25 cellular contexts compared by ENCODE assay signal in the genomic region with DNA sequence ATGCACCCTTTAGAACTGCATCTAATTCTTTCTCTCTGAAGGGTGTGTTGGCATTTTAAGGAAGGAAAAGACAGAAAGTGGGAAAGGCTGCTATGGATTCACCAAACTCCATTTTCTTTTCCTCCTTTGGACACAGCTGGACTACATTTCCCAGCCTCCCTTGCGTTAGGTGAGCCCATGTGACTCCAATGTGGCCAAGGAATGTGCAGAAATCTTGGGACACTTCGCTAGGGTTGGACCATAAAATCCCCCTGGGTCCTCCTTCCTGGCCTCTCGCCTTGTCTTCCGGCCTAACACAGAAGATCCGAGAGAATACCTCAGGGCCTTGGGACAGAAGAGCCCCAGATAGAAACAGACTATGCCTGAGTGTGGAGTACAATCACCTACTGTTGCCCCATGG. TPM values are rescaled to one million over a fixed set of nuclear protein-coding genes. Genes with fewer than 3 reads are reported as not detected.
DNase-seq lines count a peak whose midpoint lies in the region; ATAC-seq and TF ChIP-seq lines count a peak whose summit lies in the region.
"Had no signal": no experiment of that assay in that cellular context is flagged by ENCODE, and none has a peak within 500 bp of the region (broad histone marks: within the 10 kb centered on the region; RNA-seq: fewer than 3 reads in every experiment).

No MANE protein-coding gene starts in this region.

- no peaks in the 10 kb centered on the region for H3K9me3 ChIP-seq in SK-N-SH
- H3K9me3 ChIP-seq: esophagus muscularis mucosa had no signal

- H4K20me1 ChIP-seq in GM23338 (replicated peaks; ENCODE audit: insufficient read depth) (no peaks in the 10 kb centered on the region), SK-N-SH (ENCODE audit: insufficient read depth) (no peaks in the 10 kb centered on the region)

- peaks cover 17% of the 10 kb centered on the region for H3K4me1 Mint-ChIP-seq in GM23338

- H3K9ac ChIP-seq in SK-N-SH, result no peak overlapping the region
- H3K9ac ChIP-seq: parathyroid adenoma had no signal

- H3K27me3 ChIP-seq in GM23338 (ENCODE audit: insufficient read depth) (no peaks in the 10 kb centered on the region), SK-N-SH (ENCODE audit: insufficient read depth) (no peaks in the 10 kb centered on the region)
- H3K27me3 ChIP-seq: esophagus muscularis mucosa had no signal

- H3K9me2 ChIP-seq in GM23338 (ENCODE audit: insufficient read depth) (peaks cover 6% of the 10 kb centered on the region; the same call in 1 of the 2 replicates), SK-N-SH (no peaks in the 10 kb centered on the region)

- H3K9me3 Mint-ChIP-seq in GM23338, result no peaks in the 10 kb centered on the region; the same call in 2 of the 3 replicates
- H3K9me3 Mint-ChIP-seq: activated CD4-positive, alpha-beta memory T cell treated with anti-CD3 and anti-CD28 coated beads, Interleukin-2, amount 10 ng/mL, durations not matched to agents 7 days and 5 days; activated naive CD4-positive, alpha-beta T cell treated with anti-CD3 and anti-CD28 coated beads for 36 hours; T-helper 1 cell treated with Interleukin-12 subunit alpha and Interleukin-12 subunit beta and Interleukin-4 antibody, amounts not matched to agents 30 μg/mL and 1 μg/mL, for 36 hours had no signal

- H2AFZ ChIP-seq in GM23338, result peak overlapping the region; percentile 61; the same call in 1 of the 2 replicates
- no peak overlapping the region for H2AFZ ChIP-seq in SK-N-SH (ENCODE audit: low read depth)
- H2AFZ ChIP-seq: parathyroid adenoma had no signal

- no peak for TF ChIP-seq RAD21 in SK-N-SH (IDR thresholded peaks at IDR 0.05; ENCODE audit: low read length)

- H3K27ac Mint-ChIP-seq in GM23338, result no peak overlapping the region
- H3K27ac Mint-ChIP-seq: activated CD4-positive, alpha-beta memory T cell treated with anti-CD3 and anti-CD28 coated beads, Interleukin-2, amount 10 ng/mL, durations not matched to agents 7 days and 5 days; activated naive CD4-positive, alpha-beta T cell treated with anti-CD3 and anti-CD28 coated beads for 36 hours; naive thymus-derived CD4-positive, alpha-beta T cell; stimulated activated memory B cell treated with anti-CD40 and anti-IgM and Interleukin-4, amounts not matched to agents 10 μg/mL and 1 μg/mL and 100 μg/mL, for 72 hours; T-helper 1 cell treated with Interleukin-12 subunit alpha and Interleukin-12 subunit beta and Interleukin-4 antibody, amounts not matched to agents 30 μg/mL and 1 μg/mL, for 36 hours had no signal

- TF ChIP-seq CTCF in GM23338 (conservative IDR thresholded peaks at IDR 0.05; ENCODE audit: low read depth in 2 of 2) (no peak), SK-N-SH (IDR thresholded peaks at IDR 0.05) (no peak)

- H3K4me3 Mint-ChIP-seq in GM23338, result no peak overlapping the region
- H3K4me3 Mint-ChIP-seq: activated CD4-positive, alpha-beta memory T cell treated with anti-CD3 and anti-CD28 coated beads, Interleukin-2, amount 10 ng/mL, durations not matched to agents 7 days and 5 days; activated naive CD4-positive, alpha-beta T cell treated with anti-CD3 and anti-CD28 coated beads for 36 hours; naive thymus-derived CD4-positive, alpha-beta T cell; stimulated activated memory B cell treated with anti-CD40 and anti-IgM and Interleukin-4, amounts not matched to agents 10 μg/mL and 1 μg/mL and 100 μg/mL, for 72 hours; T-helper 1 cell treated with Interleukin-12 subunit alpha and Interleukin-12 subunit beta and Interleukin-4 antibody, amounts not matched to agents 30 μg/mL and 1 μg/mL, for 36 hours had no signal

- no peaks in the 10 kb centered on the region for H3K79me2 ChIP-seq in GM23338 (replicated peaks; ENCODE audit: insufficient read depth)
- H3K79me2 ChIP-seq in SK-N-SH (ENCODE audit: insufficient read depth), result no peaks in the 10 kb centered on the region
- H3K79me2 ChIP-seq: parathyroid adenoma had no signal

- no peak overlapping the region for H3K27ac ChIP-seq in GM23338 (ENCODE audit: low read depth)
- H3K27ac ChIP-seq in SK-N-SH (ENCODE audit: low read depth in 2 of 2, low read length in 1 of 2), result no peak overlapping the region
- H3K27ac ChIP-seq: esophagus muscularis mucosa, parathyroid adenoma had no signal

- peaks cover 3% of the 10 kb centered on the region for H3K27me3 Mint-ChIP-seq in GM23338 (ENCODE audit: insufficient read depth, low read depth, poor library complexity)

- H3K36me3 ChIP-seq in GM23338 (ENCODE audit: insufficient read depth) (no peaks in the 10 kb centered on the region), SK-N-SH (replicated peaks in 1 of 2; ENCODE audit: control insufficient read depth in 1 of 2, insufficient read depth in 2 of 2, low read length in 1 of 2) (no peaks in the 10 kb centered on the region)
- H3K36me3 ChIP-seq: esophagus muscularis mucosa had no signal

- no peaks in the 10 kb centered on the region for H3K36me3 Mint-ChIP-seq in GM23338 (ENCODE audit: low read depth)
- H3K36me3 Mint-ChIP-seq: naive thymus-derived CD4-positive, alpha-beta T cell; stimulated activated memory B cell treated with anti-CD40 and anti-IgM and Interleukin-4, amounts not matched to agents 10 μg/mL and 1 μg/mL and 100 μg/mL, for 72 hours had no signal

- H3K4me2 ChIP-seq in GM23338, result no peak overlapping the region
- H3K4me2 ChIP-seq in SK-N-SH, result no peak overlapping the region

- intact Hi-C loops in cardiac septum (cut with DNase I), result no loop called here

- peak; percentile 44; the same call in 2 of the 3 replicates for ATAC-seq in GM23338
- ATAC-seq in GM21360 (IDR thresholded peaks at IDR 0.05; ENCODE audit: unreplicated experiment), result no peak
- ATAC-seq in GM21528 (IDR thresholded peaks at IDR 0.05; ENCODE audit: low FRiP score, unreplicated experiment), result no peak
- ATAC-seq: naive thymus-derived CD4-positive, alpha-beta T cell; stimulated activated memory B cell treated with anti-CD40 and anti-IgM and Interleukin-4, amounts not matched to agents 10 μg/mL and 1 μg/mL and 100 μg/mL, for 72 hours had no signal

- 78% methylated on average over 5 of the region's 5 CpGs for WGBS in SK-N-SH (ENCODE audit: low lambda C conversion rate)

- DNase-seq in A172 (ENCODE audit: low spot score) (peak; percentile 13), GM23338 (ENCODE audit: low spot score) (peak; percentile 61), SK-N-SH (no peak), cardiac septum (ENCODE audit: low spot score) (peak; percentile 57), UCSD-AML1 (lab: John Stamatoyannopoulos, UW; ENCODE audit: unreplicated experiment) (no peak), epidermal melanocyte (ENCODE audit: insufficient read length, low spot score) (no peak)
- DNase-seq: activated CD4-positive, alpha-beta memory T cell treated with anti-CD3 and anti-CD28 coated beads, Interleukin-2, amount 10 ng/mL, durations not matched to agents 7 days and 5 days; activated CD4-positive, CD25-positive, alpha-beta regulatory T cell; activated naive CD4-positive, alpha-beta T cell treated with anti-CD3 and anti-CD28 coated beads for 36 hours; activated T-cell treated with anti-CD3 and anti-CD28 coated beads, Interleukin-2, amount 50 U/mL, for 1 hour; anterior cingulate cortex; cerebellar nuclear complex; effector CD4-positive, alpha-beta T cell; naive thymus-derived CD4-positive, alpha-beta T cell; NCI-H1048; NCI-H2081 had no signal

- no peak for TF ChIP-seq EP300 in SK-N-SH (IDR thresholded peaks at IDR 0.05; ENCODE audit: borderline replicate concordance in 1 of 2, low read depth in 1 of 2, low read length in 1 of 2)

- CTCF ChIA-PET in SK-N-SH (lab: Yijun Ruan, JAX), result no interaction called here

- H3K4me3 ChIP-seq in GM23338 (no peak overlapping the region), SK-N-SH (ENCODE audit: low read depth in 2 of 2, low read length in 1 of 2) (no peak overlapping the region)
- H3K4me3 ChIP-seq: esophagus muscularis mucosa had no signal

- H3F3A ChIP-seq in GM23338 (replicated peaks; ENCODE audit: low read depth) (no peaks in the 10 kb centered on the region), SK-N-SH (replicated peaks; ENCODE audit: insufficient read depth) (no peaks in the 10 kb centered on the region)

- POLR2A ChIA-PET in SK-N-SH (lab: Yijun Ruan, JAX), result no interaction called here

- H3K4me1 ChIP-seq in GM23338 (ENCODE audit: insufficient read depth), result peaks cover 5% of the 10 kb centered on the region; the same call in 1 of the 2 replicates
- H3K4me1 ChIP-seq in SK-N-SH (ENCODE audit: control insufficient read depth in 1 of 2, insufficient read depth in 2 of 2, low read depth in 1 of 2, low read length in 1 of 2), result no peaks in the 10 kb centered on the region
- H3K4me1 ChIP-seq: esophagus muscularis mucosa, parathyroid adenoma had no signal

TF ChIP-seq in GM23338, 12 proteins besides CTCF, POLR2A, EP300 and RAD21 (continues in another document):
- TF ChIP-seq, protein P1, sequence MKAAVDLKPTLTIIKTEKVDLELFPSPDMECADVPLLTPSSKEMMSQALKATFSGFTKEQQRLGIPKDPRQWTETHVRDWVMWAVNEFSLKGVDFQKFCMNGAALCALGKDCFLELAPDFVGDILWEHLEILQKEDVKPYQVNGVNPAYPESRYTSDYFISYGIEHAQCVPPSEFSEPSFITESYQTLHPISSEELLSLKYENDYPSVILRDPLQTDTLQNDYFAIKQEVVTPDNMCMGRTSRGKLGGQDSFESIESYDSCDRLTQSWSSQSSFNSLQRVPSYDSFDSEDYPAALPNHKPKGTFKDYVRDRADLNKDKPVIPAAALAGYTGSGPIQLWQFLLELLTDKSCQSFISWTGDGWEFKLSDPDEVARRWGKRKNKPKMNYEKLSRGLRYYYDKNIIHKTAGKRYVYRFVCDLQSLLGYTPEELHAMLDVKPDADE (IDR thresholded peaks at IDR 0.05), result no peak
- TF ChIP-seq EZH2phosphoT487 (IDR thresholded peaks at IDR 0.05; ENCODE audit: unreplicated experiment) (no peak), POLR2AphosphoS5 (IDR thresholded peaks at IDR 0.05; ENCODE audit: low read depth) (no peak)

TF ChIP-seq in SK-N-SH, 30 proteins besides CTCF, POLR2A, EP300 and RAD21:
- TF ChIP-seq, protein P2, sequence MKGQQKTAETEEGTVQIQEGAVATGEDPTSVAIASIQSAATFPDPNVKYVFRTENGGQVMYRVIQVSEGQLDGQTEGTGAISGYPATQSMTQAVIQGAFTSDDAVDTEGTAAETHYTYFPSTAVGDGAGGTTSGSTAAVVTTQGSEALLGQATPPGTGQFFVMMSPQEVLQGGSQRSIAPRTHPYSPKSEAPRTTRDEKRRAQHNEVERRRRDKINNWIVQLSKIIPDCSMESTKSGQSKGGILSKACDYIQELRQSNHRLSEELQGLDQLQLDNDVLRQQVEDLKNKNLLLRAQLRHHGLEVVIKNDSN (IDR thresholded peaks at IDR 0.05; ENCODE audit: borderline replicate concordance, low read depth), result peak; percentile 88
- TF ChIP-seq YY1 (IDR thresholded peaks at IDR 0.05; ENCODE audit: low read depth), result no peak

RNA-seq across cellular contexts. Expression of a gene that starts 56.3 kb away (rescaled TPM):
- total RNA-seq in A172 (2014; rRNA removed; shearing (Covaris generic)), result not detected in 2 replicates
- total RNA-seq in GM23338 (2014; rRNA removed; shearing (Covaris generic)), result not detected in 2 replicates
- not detected in 2 replicates for polyA plus RNA-seq in GM23338 (2016; fragmentation: Nextera tagmentation; extraction: Ambion mirVana)
- not detected in 2 replicates for polyA plus RNA-seq in SK-N-SH (2012; rRNA removed)
- polyA plus RNA-seq in SK-N-SH (2012; cell fraction: cytosol; rRNA removed), result not detected in 2 replicates
- 0.04 and 0.07 TPM in 2 replicates for polyA plus RNA-seq in SK-N-SH (2012; cell fraction: nucleus; rRNA removed)
- total RNA-seq in cardiac septum, result not detected
- total RNA-seq: activated CD4-positive, alpha-beta memory T cell treated with anti-CD3 and anti-CD28 coated beads, Interleukin-2, amount 10 ng/mL, durations not matched to agents 7 days and 5 days; activated naive CD4-positive, alpha-beta T cell treated with anti-CD3 and anti-CD28 coated beads for 36 hours; Daoy; esophagus muscularis mucosa; naive thymus-derived CD4-positive, alpha-beta T cell; NCI-H460 had no signal
- polyA plus RNA-seq: AG04450; naive thymus-derived CD4-positive, alpha-beta T cell had no signal

Comparison
In these comparisons a context has a peak if more than half of its experiments do, and no peak if none do; other contexts are left out.
1. DNase-seq: peak in A172 (single experiment), GM23338 (single experiment) and cardiac septum (single experiment); none in SK-N-SH (single experiment), UCSD-AML1 (single experiment) and epidermal melanocyte (single experiment).